In the genomic region with DNA sequence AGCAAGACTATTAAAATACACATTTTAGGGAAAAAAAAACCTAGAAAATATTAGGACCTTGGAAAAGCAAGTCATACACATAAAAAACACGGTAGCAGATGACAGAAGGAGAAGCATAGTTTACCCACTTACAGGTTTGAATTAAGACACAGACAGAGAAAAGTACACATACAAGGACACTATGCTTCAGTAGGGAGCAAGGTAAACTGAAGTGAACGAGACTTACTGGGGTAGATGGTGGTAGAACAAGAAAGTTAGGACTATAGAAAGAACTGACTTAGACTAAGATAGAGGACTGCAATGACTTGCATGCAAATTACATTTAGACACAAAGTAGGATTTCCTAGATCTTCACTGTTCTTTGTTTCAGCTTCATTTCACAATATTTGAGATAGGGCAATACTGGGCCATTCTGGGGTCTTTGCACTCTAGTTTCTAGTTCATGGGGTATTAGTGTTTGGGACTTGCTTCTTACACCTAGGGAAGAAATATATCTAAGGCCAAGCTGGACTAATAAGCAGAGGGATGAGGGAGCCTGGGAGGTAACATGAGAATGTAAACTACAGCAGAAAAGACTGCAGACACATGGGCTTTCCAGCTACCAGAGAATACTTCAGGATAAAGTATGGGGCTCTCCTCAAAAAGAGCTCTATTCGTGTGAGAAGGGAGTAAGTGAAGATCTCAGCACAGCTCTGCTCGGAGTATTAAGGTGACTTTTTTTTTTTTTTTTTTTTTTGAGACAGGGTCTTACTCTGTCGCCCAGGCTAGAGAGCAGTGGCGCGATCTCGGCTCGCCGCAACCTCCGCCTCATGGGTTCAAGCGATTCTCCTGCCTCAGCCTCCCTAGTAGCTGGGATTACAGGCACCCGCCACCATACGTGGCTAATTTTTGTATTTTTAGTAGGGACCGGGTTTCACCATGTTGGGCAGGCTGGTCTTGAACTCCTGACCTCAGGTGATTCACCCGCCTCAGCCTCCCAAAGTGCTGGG, we compare ENCODE assay signal across 24 cellular contexts. TPM values are rescaled to one million over a fixed set of nuclear protein-coding genes. Genes with fewer than 3 reads are reported as not detected.
DNase-seq lines count a peak whose midpoint lies in the region; ATAC-seq and TF ChIP-seq lines count a peak whose summit lies in the region.
"Had no signal": no experiment of that assay in that cellular context is flagged by ENCODE, and none has a peak within 500 bp of the region (broad histone marks: within the 10 kb centered on the region; RNA-seq: fewer than 3 reads in every experiment).

No MANE protein-coding gene starts in this region.

- H3K27me3 Mint-ChIP-seq in T-helper 1 cell treated with Interleukin-12 subunit alpha and Interleukin-12 subunit beta and Interleukin-4 antibody, amounts not matched to agents 30 μg/mL and 1 μg/mL, for 36 hours (ENCODE audit: low read depth) = no peaks in the 10 kb centered on the region
- no peaks in the 10 kb centered on the region for H3K27me3 Mint-ChIP-seq in activated T-helper 17 cell treated with anti-CD3 and anti-CD28 coated beads, Interleukin-2, amount 50 U/mL, for 72 hours
- no peaks in the 10 kb centered on the region for H3K27me3 Mint-ChIP-seq in naive B cell
- H3K27me3 Mint-ChIP-seq: T-cell had no signal

- peak overlapping the region; percentile 7 for H3K27ac Mint-ChIP-seq in T-helper 1 cell treated with Interleukin-12 subunit alpha and Interleukin-12 subunit beta and Interleukin-4 antibody, amounts not matched to agents 30 μg/mL and 1 μg/mL, for 36 hours
- peak overlapping the region; percentile 71 for H3K27ac Mint-ChIP-seq in activated T-helper 17 cell treated with anti-CD3 and anti-CD28 coated beads, Interleukin-2, amount 50 U/mL, for 72 hours
- peak overlapping the region; percentile 26 to 95 (median 62) for H3K27ac Mint-ChIP-seq in naive B cell

- H3K9me3 ChIP-seq in BE2C = no peaks in the 10 kb centered on the region
- H3K9me3 ChIP-seq: MG63, psoas muscle, spleen, upper lobe of left lung had no signal

- no peak overlapping the region for H3K4me3 ChIP-seq in BE2C (ENCODE audit: low read depth, low read length)
- H3K4me3 ChIP-seq: MG63, psoas muscle, spleen, upper lobe of left lung had no signal

- peaks cover 36% of the 10 kb centered on the region for H3K36me3 Mint-ChIP-seq in T-helper 1 cell treated with Interleukin-12 subunit alpha and Interleukin-12 subunit beta and Interleukin-4 antibody, amounts not matched to agents 30 μg/mL and 1 μg/mL, for 36 hours (ENCODE audit: low read depth)
- H3K36me3 Mint-ChIP-seq in activated T-helper 17 cell treated with anti-CD3 and anti-CD28 coated beads, Interleukin-2, amount 50 U/mL, for 72 hours (ENCODE audit: low read depth) = peaks cover 95% of the 10 kb centered on the region
- peaks cover 20 to 36% of the 10 kb centered on the region in 2 donors for H3K36me3 Mint-ChIP-seq in naive B cell

- peaks cover 6% of the 10 kb centered on the region; the same call in 1 of the 2 replicates for H3K36me3 ChIP-seq in BE2C

- no peak for TF ChIP-seq CTCF in BE2C (IDR thresholded peaks at IDR 0.05; ENCODE audit: low read depth, low read length)

- ATAC-seq in activated T-helper 17 cell treated with anti-CD3 and anti-CD28 coated beads, Interleukin-2, amount 50 U/mL, for 72 hours (replicated peaks) = no peak
- no peak for ATAC-seq in naive B cell (ENCODE audit: low read depth in 2 of 2)
- ATAC-seq: activated CD4-positive, CD25-positive, alpha-beta regulatory T cell treated with anti-CD3 and anti-CD28 coated beads, Interleukin-2, amount 50 U/mL, for 24 hours; psoas muscle; Right ventricle myocardium inferior; T-cell had no signal

- no peaks in the 10 kb centered on the region for H3K27me3 ChIP-seq in BE2C
- H3K27me3 ChIP-seq: MG63, spleen, upper lobe of left lung had no signal

- no peak overlapping the region for H3K4me3 Mint-ChIP-seq in T-helper 1 cell treated with Interleukin-12 subunit alpha and Interleukin-12 subunit beta and Interleukin-4 antibody, amounts not matched to agents 30 μg/mL and 1 μg/mL, for 36 hours
- no peak overlapping the region for H3K4me3 Mint-ChIP-seq in activated T-helper 17 cell treated with anti-CD3 and anti-CD28 coated beads, Interleukin-2, amount 50 U/mL, for 72 hours
- peak overlapping the region in 1 of 8 donors; percentile 7 for H3K4me3 Mint-ChIP-seq in naive B cell
- H3K4me3 Mint-ChIP-seq: nephron, T-cell had no signal

- H3K4me1 Mint-ChIP-seq in T-helper 1 cell treated with Interleukin-12 subunit alpha and Interleukin-12 subunit beta and Interleukin-4 antibody, amounts not matched to agents 30 μg/mL and 1 μg/mL, for 36 hours (ENCODE audit: low read depth) = peaks cover 16% of the 10 kb centered on the region
- peaks cover 18% of the 10 kb centered on the region for H3K4me1 Mint-ChIP-seq in activated T-helper 17 cell treated with anti-CD3 and anti-CD28 coated beads, Interleukin-2, amount 50 U/mL, for 72 hours
- H3K4me1 Mint-ChIP-seq in naive B cell = peaks cover 18 to 33% (median 19%) of the 10 kb centered on the region in 3 donors

- no peaks in the 10 kb centered on the region for H3K9me3 Mint-ChIP-seq in T-helper 1 cell treated with Interleukin-12 subunit alpha and Interleukin-12 subunit beta and Interleukin-4 antibody, amounts not matched to agents 30 μg/mL and 1 μg/mL, for 36 hours
- no peaks in the 10 kb centered on the region for H3K9me3 Mint-ChIP-seq in activated T-helper 17 cell treated with anti-CD3 and anti-CD28 coated beads, Interleukin-2, amount 50 U/mL, for 72 hours
- no peaks in the 10 kb centered on the region for H3K9me3 Mint-ChIP-seq in naive B cell
- H3K9me3 Mint-ChIP-seq: nephron, T-cell had no signal

- H3K4me1 ChIP-seq in BE2C = peaks cover 14% of the 10 kb centered on the region
- H3K4me1 ChIP-seq: psoas muscle had no signal

- no peak for DNase-seq in T-helper 1 cell
- peak; percentile 52 for DNase-seq in Caki2 (ENCODE audit: low read depth)
- no peak for DNase-seq in naive B cell
- DNase-seq in BE2C = no peak
- no peak for DNase-seq in glomerular visceral epithelial cell (ENCODE audit: extremely low spot score)
- no peak for DNase-seq in cortex of kidney (lab: John Stamatoyannopoulos, UW)
- DNase-seq: 8988T; amygdala; C1 segment of cervical spinal cord; DND-41; effector memory CD4-positive, alpha-beta T cell; mammary epithelial cell; MG63; NCI-H1930; NCI-H510A; psoas muscle; spleen; T-cell had no signal

- in situ Hi-C loops in Caki2 (cut with HindIII; ENCODE audit: low pct_unique_long_range_greater_than_20kb, low sequenced_read_pairs) = no loop called here

RNA-seq across cellular contexts. Expression of gene STAC3, which starts 27.8 kb away (rescaled TPM):
- total RNA-seq in Caki2 (2014; rRNA removed; shearing (Covaris generic); ENCODE audit: low replicate concordance) = 0.95 TPM in 1 of 2 replicates, not detected in the other
- total RNA-seq in activated T-helper 17 cell treated with anti-CD3 and anti-CD28 coated beads, Interleukin-2, amount 50 U/mL, for 72 hours = 1 to 10 TPM; 3.2 to 4.5 TPM
- polyA plus RNA-seq in naive B cell (ENCODE audit: low read depth in 6 of 6) = under 1 TPM in 4 of 6 donors, not detected in 2; 0.32 to 0.43 (median 0.38) TPM
- 7.5 TPM for polyA plus RNA-seq in BE2C (2012; ENCODE audit: insufficient read depth, insufficient read length, low read depth)

RNA-seq across cellular contexts. Expression of gene SHMT2, which starts 49.2 kb away (rescaled TPM):
- 246 and 291 TPM in 2 replicates for total RNA-seq in Caki2 (2014; rRNA removed; shearing (Covaris generic); ENCODE audit: low replicate concordance)
- total RNA-seq in activated T-helper 17 cell treated with anti-CD3 and anti-CD28 coated beads, Interleukin-2, amount 50 U/mL, for 72 hours = 100 to 1,000 TPM; 232 to 320 TPM
- polyA plus RNA-seq in naive B cell (ENCODE audit: low read depth in 6 of 6) = 100 to 1,000 TPM; 160 to 183 (median 173) TPM
- polyA plus RNA-seq in BE2C (2012; ENCODE audit: insufficient read depth, insufficient read length, low read depth) = 1,102 TPM

Comparison
In these comparisons a context has a peak if more than half of its experiments do, and no peak if none do; other contexts are left out.
1. H3K27ac Mint-ChIP-seq: peak in every context shown above with its lines; median percentile 71 in activated T-helper 17 cell treated with anti-CD3 and anti-CD28 coated beads, Interleukin-2, amount 50 U/mL, for 72 hours; 62 in naive B cell; 7 in T-helper 1 cell treated with Interleukin-12 subunit alpha and Interleukin-12 subunit beta and Interleukin-4 antibody, amounts not matched to agents 30 μg/mL and 1 μg/mL, for 36 hours.